In genomic region chr6:43013843-43014433, GRCh38 we compare ENCODE assay signal across 8 cellular contexts. TPM values are rescaled to one million over a fixed set of nuclear protein-coding genes. Genes with fewer than 3 reads are reported as not detected.
DNase-seq lines count a peak whose midpoint lies in the region; ATAC-seq, FAIRE-seq and TF ChIP-seq lines count a peak whose summit lies in the region.

Gene KLHDC3, plus strand, starts transcription at chr6:43014249. Its CDS starts 2,944 bp downstream, at chr6:43017193.
Gene MEA1, minus strand, starts transcription at chr6:43013946. Its CDS starts 133 bp downstream, at chr6:43013813.

- H3K27me3 ChIP-seq in adipocyte (replicated peaks; ENCODE audit: control insufficient read depth, insufficient read depth, low read length): no peaks in the 10 kb centered on the region
- H3K27me3 ChIP-seq in pancreas: no peaks in the 10 kb centered on the region
- no peaks in the 10 kb centered on the region for H3K27me3 ChIP-seq in tibial artery

- peak; percentile 95 for ATAC-seq in HG02798 (IDR thresholded peaks at IDR 0.05; ENCODE audit: poor library complexity, unreplicated experiment)
- ATAC-seq in Right ventricle myocardium superior (ENCODE audit: poor library complexity): peak; percentile 91
- peak; percentile 97 to 98 (median 97) for ATAC-seq in pancreas

- H3K4me1 ChIP-seq in adipocyte (ENCODE audit: control insufficient read depth, insufficient read depth, low read length): peaks cover 44% of the 10 kb centered on the region
- peaks cover 0 to 19% (median 4%) of the 10 kb centered on the region in 3 donors for H3K4me1 ChIP-seq in pancreas
- peaks cover 0 to 49% (median 41%) of the 10 kb centered on the region in 4 donors for H3K4me1 ChIP-seq in tibial artery

- H3K36me3 ChIP-seq in adipocyte (ENCODE audit: control insufficient read depth, insufficient read depth, low read length, severe bottlenecking): peaks cover 47% of the 10 kb centered on the region
- H3K36me3 ChIP-seq in pancreas: peaks cover 0 to 23% (median 0%) of the 10 kb centered on the region in 3 donors
- peaks cover 33 to 53% (median 47%) of the 10 kb centered on the region in 3 donors for H3K36me3 ChIP-seq in tibial artery

- TF ChIP-seq CTCF in GM12875 (IDR thresholded peaks at IDR 0.05; ENCODE audit: borderline replicate concordance, insufficient read depth, low read depth, low read length) (no peak), pancreas (IDR thresholded peaks at IDR 0.05) (no peak), tibial artery (IDR thresholded peaks at IDR 0.05) (no peak)

- H3K9me3 ChIP-seq in adipocyte (ENCODE audit: control insufficient read depth, low read length) (no peaks in the 10 kb centered on the region), pancreas (no peaks in the 10 kb centered on the region), tibial artery (no peaks in the 10 kb centered on the region)

- H3K4me3 ChIP-seq in GM12875 (ENCODE audit: low read depth, low read length) (peak within 1 kb of the TSS; percentile 65), adipocyte (ENCODE audit: low read length) (peak within 1 kb of the TSS; percentile 94), pancreas (peak within 1 kb of the TSS; percentile 45 to 69 (median 65)), tibial artery (peak within 1 kb of the TSS; percentile 71 to 83)

- FAIRE-seq in pancreas (lab: Jason Lieb, UNC): peak; percentile 93

- WGBS in pancreas, 2 donors: 0 to 1% methylated on average over 51 of the region's 51 CpGs

- intact Hi-C loops in Right ventricle myocardium superior (cut with DNase I): loop anchor here (2.0 kb wide), 1 partner anchor 29 kb away; the partner anchor contains the start of gene PPP2R5D
- intact Hi-C loops in pancreas (cut with DNase I): no loop called here
- intact Hi-C loops in tibial artery (cut with DNase I; ENCODE audit: low total_unique reads): loop anchor here (5.0 kb wide), 3 partner anchors 38 to 108 kb away; partner anchors contain the start of genes CNPY3 and CUL7

- H3K9ac ChIP-seq in adipocyte (ENCODE audit: low read length): peak within 1 kb of the TSS; percentile 93

- DNase-seq in NCI-H1436 (lab: John Stamatoyannopoulos, UW) (peak; percentile 100), T follicular helper cell (ENCODE audit: low read depth) (peak; percentile 98), adipocyte (ENCODE audit: low read depth) (peak; percentile 100), Right ventricle myocardium superior (peak; percentile 99), pancreas (peak; percentile 92 to 100 (median 99)), tibial artery (peak; percentile 99 to 100)

- peak within 1 kb of the TSS in 2 of 4 donors; percentile 50 to 58 for H3K27ac ChIP-seq in pancreas
- H3K27ac ChIP-seq in tibial artery: peak within 1 kb of the TSS; percentile 86 to 89

RNA-seq across cellular contexts. Expression of gene KLHDC3, which starts in this region (rescaled TPM):
- total RNA-seq in Right ventricle myocardium superior (147 TPM), pancreas (10 to 100 TPM; 19.7 to 40.6 (median 28.0) TPM)
- polyA plus RNA-seq in pancreas: 10 to 100 TPM; 48.5 to 48.8 TPM

RNA-seq across cellular contexts. Expression of gene MEA1, which starts in this region (rescaled TPM):
- total RNA-seq in Right ventricle myocardium superior: 26.7 TPM
- 10 to 100 TPM; 16.5 to 26.5 (median 22.6) TPM for total RNA-seq in pancreas
- polyA plus RNA-seq in pancreas: 10 to 100 TPM; 44.1 to 48.7 TPM

Comparison
In these comparisons a context has a peak if more than half of its experiments do, and no peak if none do; other contexts are left out.
1. intact Hi-C loops: an anchor here in Right ventricle myocardium superior (2.0 kb wide) and tibial artery (5.0 kb wide); none called in pancreas.